In the genomic region with DNA sequence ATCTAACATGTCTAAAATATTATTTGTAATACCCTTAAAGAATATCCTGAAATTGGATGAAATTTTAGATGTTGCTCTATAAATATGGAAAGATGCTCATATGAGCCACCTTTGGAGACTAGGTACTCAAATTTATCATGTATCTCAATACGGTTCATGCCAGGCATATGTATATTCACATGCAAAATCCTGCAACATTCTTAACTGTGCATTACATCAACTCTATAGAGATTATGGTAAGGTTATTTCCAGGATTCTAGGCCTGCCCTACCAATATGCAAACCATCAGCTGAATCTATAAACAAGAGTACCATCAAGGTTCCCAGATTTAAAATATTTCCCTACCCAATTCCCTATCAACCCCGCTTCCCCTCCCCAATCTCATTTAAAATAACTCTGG, we compare ENCODE assay signal across 9 cellular contexts.
"Had no signal": no experiment of that assay in that cellular context is flagged by ENCODE, and none has a peak within 500 bp of the region (broad histone marks: within the 10 kb centered on the region; RNA-seq: fewer than 3 reads in every experiment).

No MANE protein-coding gene starts in this region.

- H2AFZ ChIP-seq: GM23248 had no signal

- H3K27ac Mint-ChIP-seq: IgD-negative memory B cell had no signal

- H3K27ac ChIP-seq: GM23248, HL-60, KMS-11 had no signal

- H3K4me3 ChIP-seq: GM23248, HAP-1 had no signal

- ATAC-seq: HCT116 had no signal

- DNase-seq: GM23248, GOT3, H7, KBM-7 had no signal

- H3K36me3 ChIP-seq: HAP-1 had no signal

- H3K27me3 Mint-ChIP-seq: IgD-negative memory B cell had no signal

- H3K4me2 ChIP-seq: KMS-11 had no signal

- H3K9me3 Mint-ChIP-seq: IgD-negative memory B cell had no signal

- H3K9ac ChIP-seq: GM23248, KMS-11 had no signal

- H3K9me3 ChIP-seq: HAP-1 had no signal
